2 cellular contexts compared by ENCODE assay signal in the genomic region with DNA sequence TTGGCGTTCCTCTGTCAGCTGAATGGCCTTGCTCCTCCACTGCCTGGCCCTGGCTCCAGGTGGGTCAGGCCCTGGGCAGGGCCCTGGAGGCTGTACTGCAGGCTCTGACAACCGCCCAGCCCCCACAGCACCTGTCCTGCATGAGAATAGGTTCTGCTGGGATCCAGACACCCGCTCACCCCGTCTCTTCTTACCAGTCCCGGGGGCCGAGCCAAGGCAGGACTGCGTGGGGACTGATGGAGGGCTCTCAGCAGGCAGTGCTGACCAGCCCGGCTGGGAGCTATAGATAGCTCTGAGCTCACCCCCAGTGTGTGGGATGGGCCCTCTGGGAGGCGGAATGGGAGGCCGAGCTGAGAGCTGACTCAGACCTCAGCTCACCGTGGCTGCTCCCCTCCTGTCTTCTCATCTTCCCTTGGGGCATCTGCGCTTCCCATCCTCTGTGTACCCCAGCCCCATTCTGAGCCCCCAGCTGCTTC.
TF ChIP-seq lines count a peak whose summit lies in the region.

No MANE protein-coding gene starts in this region.

TF ChIP-seq in GM23338, 12 proteins besides CTCF, POLR2A, EP300 and RAD21 (continued from another document):
- TF ChIP-seq, protein P1, sequence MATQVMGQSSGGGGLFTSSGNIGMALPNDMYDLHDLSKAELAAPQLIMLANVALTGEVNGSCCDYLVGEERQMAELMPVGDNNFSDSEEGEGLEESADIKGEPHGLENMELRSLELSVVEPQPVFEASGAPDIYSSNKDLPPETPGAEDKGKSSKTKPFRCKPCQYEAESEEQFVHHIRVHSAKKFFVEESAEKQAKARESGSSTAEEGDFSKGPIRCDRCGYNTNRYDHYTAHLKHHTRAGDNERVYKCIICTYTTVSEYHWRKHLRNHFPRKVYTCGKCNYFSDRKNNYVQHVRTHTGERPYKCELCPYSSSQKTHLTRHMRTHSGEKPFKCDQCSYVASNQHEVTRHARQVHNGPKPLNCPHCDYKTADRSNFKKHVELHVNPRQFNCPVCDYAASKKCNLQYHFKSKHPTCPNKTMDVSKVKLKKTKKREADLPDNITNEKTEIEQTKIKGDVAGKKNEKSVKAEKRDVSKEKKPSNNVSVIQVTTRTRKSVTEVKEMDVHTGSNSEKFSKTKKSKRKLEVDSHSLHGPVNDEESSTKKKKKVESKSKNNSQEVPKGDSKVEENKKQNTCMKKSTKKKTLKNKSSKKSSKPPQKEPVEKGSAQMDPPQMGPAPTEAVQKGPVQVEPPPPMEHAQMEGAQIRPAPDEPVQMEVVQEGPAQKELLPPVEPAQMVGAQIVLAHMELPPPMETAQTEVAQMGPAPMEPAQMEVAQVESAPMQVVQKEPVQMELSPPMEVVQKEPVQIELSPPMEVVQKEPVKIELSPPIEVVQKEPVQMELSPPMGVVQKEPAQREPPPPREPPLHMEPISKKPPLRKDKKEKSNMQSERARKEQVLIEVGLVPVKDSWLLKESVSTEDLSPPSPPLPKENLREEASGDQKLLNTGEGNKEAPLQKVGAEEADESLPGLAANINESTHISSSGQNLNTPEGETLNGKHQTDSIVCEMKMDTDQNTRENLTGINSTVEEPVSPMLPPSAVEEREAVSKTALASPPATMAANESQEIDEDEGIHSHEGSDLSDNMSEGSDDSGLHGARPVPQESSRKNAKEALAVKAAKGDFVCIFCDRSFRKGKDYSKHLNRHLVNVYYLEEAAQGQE (IDR thresholded peaks at IDR 0.05; ENCODE audit: unreplicated experiment) = no peak

TF ChIP-seq in WTC11, 78 proteins besides CTCF, POLR2A, EP300 and RAD21 (continued from another document):
- TF ChIP-seq, protein P2, sequence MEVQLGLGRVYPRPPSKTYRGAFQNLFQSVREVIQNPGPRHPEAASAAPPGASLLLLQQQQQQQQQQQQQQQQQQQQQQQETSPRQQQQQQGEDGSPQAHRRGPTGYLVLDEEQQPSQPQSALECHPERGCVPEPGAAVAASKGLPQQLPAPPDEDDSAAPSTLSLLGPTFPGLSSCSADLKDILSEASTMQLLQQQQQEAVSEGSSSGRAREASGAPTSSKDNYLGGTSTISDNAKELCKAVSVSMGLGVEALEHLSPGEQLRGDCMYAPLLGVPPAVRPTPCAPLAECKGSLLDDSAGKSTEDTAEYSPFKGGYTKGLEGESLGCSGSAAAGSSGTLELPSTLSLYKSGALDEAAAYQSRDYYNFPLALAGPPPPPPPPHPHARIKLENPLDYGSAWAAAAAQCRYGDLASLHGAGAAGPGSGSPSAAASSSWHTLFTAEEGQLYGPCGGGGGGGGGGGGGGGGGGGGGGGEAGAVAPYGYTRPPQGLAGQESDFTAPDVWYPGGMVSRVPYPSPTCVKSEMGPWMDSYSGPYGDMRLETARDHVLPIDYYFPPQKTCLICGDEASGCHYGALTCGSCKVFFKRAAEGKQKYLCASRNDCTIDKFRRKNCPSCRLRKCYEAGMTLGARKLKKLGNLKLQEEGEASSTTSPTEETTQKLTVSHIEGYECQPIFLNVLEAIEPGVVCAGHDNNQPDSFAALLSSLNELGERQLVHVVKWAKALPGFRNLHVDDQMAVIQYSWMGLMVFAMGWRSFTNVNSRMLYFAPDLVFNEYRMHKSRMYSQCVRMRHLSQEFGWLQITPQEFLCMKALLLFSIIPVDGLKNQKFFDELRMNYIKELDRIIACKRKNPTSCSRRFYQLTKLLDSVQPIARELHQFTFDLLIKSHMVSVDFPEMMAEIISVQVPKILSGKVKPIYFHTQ (CRISPR knock-in tag; IDR thresholded peaks at IDR 0.05) = no peak
- TF ChIP-seq, protein P3, sequence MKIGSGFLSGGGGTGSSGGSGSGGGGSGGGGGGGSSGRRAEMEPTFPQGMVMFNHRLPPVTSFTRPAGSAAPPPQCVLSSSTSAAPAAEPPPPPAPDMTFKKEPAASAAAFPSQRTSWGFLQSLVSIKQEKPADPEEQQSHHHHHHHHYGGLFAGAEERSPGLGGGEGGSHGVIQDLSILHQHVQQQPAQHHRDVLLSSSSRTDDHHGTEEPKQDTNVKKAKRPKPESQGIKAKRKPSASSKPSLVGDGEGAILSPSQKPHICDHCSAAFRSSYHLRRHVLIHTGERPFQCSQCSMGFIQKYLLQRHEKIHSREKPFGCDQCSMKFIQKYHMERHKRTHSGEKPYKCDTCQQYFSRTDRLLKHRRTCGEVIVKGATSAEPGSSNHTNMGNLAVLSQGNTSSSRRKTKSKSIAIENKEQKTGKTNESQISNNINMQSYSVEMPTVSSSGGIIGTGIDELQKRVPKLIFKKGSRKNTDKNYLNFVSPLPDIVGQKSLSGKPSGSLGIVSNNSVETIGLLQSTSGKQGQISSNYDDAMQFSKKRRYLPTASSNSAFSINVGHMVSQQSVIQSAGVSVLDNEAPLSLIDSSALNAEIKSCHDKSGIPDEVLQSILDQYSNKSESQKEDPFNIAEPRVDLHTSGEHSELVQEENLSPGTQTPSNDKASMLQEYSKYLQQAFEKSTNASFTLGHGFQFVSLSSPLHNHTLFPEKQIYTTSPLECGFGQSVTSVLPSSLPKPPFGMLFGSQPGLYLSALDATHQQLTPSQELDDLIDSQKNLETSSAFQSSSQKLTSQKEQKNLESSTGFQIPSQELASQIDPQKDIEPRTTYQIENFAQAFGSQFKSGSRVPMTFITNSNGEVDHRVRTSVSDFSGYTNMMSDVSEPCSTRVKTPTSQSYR (CRISPR knock-in tag; IDR thresholded peaks at IDR 0.05) = 0 out of 2 replicates have a peak, but pooled peaks have one; percentile 60
- TF ChIP-seq PRRX2 (CRISPR knock-in tag; IDR thresholded peaks at IDR 0.05) = no peak
TF ChIP-seq in WTC11: peak in this region for 4.
